9 cellular contexts compared by ENCODE assay signal in the genomic region with DNA sequence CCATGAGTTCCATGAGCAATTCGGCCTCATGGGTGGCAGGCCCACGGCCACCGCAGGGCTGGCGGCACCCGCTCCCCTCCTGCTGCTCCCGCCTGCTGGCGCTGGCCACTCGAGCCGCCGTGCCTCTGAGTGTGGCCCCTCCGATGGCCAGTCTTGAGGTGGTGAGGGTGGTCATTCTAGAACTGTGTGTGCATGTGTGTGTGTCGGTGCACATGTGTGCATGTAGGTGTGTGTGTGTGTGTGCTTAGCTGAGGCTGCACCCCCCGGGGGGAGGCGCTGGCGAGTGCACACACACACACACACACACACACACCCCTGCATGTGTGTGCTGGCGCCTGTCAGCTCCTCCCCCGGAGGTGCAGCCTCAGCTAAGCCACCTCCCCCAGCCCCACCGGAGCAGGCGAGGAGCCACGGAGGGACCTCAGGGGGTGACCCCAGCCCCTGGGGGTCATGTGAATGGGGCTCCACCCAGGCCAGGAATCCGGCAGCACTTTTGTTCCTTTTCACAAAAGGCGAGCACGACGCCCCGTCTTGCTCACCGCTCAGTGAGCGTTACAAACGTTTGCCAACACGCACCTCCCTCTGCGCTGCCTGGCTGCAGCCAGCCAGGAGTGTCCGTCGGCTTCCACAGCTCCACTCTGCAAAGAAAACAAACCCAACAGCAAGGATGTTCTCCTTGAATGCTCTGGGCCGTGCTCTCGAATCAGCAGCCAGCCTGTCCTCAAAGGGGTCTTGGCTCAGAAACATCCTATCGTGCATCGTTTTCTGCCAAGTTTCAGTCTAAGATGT. TPM values are rescaled to one million over a fixed set of nuclear protein-coding genes. Genes with fewer than 3 reads are reported as not detected.
DNase-seq lines count a peak whose midpoint lies in the region; ATAC-seq and TF ChIP-seq lines count a peak whose summit lies in the region.
"Had no signal": no experiment of that assay in that cellular context is flagged by ENCODE, and none has a peak within 500 bp of the region (broad histone marks: within the 10 kb centered on the region; RNA-seq: fewer than 3 reads in every experiment).

No MANE protein-coding gene starts in this region.

- peaks cover 0 to 9% (median 5%) of the 10 kb centered on the region in 4 donors for H3K4me1 Mint-ChIP-seq in naive thymus-derived CD8-positive, alpha-beta T cell

- no peaks in the 10 kb centered on the region for H3K9me3 ChIP-seq in iPS-18c (ENCODE audit: control insufficient read depth, insufficient read depth, low read length)

- H3K4me3 ChIP-seq in astrocyte of the cerebellum (ENCODE audit: low read depth, low read length) (no peak overlapping the region), iPS-18c (ENCODE audit: insufficient read depth, low read depth, low read length) (0 out of 2 replicates have a peak overlapping the region, but pooled peaks have one; percentile 6)

- in situ Hi-C loops in astrocyte of the cerebellum (cut with HindIII; ENCODE audit: low sequenced_read_pairs), result no loop called here

- no peak for TF ChIP-seq CTCF in astrocyte of the cerebellum (IDR thresholded peaks at IDR 0.05; ENCODE audit: low read depth, low read length, missing control alignments)

- POLR2A ChIA-PET in naive thymus-derived CD8-positive, alpha-beta T cell (lab: Charles Lee), result interaction anchor here (1.0 kb wide), 1 partner anchor 14 kb away, joined by 3 read pairs; no protein-coding TSS in a partner anchor

- ATAC-seq in GM18498 (IDR thresholded peaks at IDR 0.05; ENCODE audit: unreplicated experiment), result no peak
- no peak for ATAC-seq in naive thymus-derived CD8-positive, alpha-beta T cell

- peak overlapping the region in 2 of 10 donors; percentile 17 to 48 for H3K27ac Mint-ChIP-seq in naive thymus-derived CD8-positive, alpha-beta T cell

- DNase-seq in NCI-H1417 (lab: John Stamatoyannopoulos, UW) (peak in 2 of 3 experiments; percentile 47 to 73), NCI-H1417 treated with DMSO at 0.1 percent for 48 hours (lab: John Stamatoyannopoulos, UW) (no peak), astrocyte of the cerebellum (ENCODE audit: low read depth) (peak; percentile 80), stromal cell of bone marrow (ENCODE audit: low read depth) (peak; percentile 47), SHP77 treated with DMSO at 0.1 percent for 48 hours (lab: John Stamatoyannopoulos, UW) (no peak)
- DNase-seq in naive thymus-derived CD8-positive, alpha-beta T cell, result no peak
- DNase-seq: mesendoderm had no signal

- peak overlapping the region in 3 of 10 donors; percentile 8 to 46 (median 39) for H3K4me3 Mint-ChIP-seq in naive thymus-derived CD8-positive, alpha-beta T cell

- no peaks in the 10 kb centered on the region for H3K36me3 Mint-ChIP-seq in naive thymus-derived CD8-positive, alpha-beta T cell

- no peaks in the 10 kb centered on the region for H3K9me3 Mint-ChIP-seq in naive thymus-derived CD8-positive, alpha-beta T cell

- H3K27me3 Mint-ChIP-seq in naive thymus-derived CD8-positive, alpha-beta T cell, result peaks cover 2 to 21% (median 17%) of the 10 kb centered on the region in 5 donors

RNA-seq across cellular contexts. Expression of gene FGFRL1, which starts 29.9 kb away (rescaled TPM):
- 10 to 100 TPM; 17.1 to 18.4 TPM for total RNA-seq in naive thymus-derived CD8-positive, alpha-beta T cell
- polyA plus RNA-seq in naive thymus-derived CD8-positive, alpha-beta T cell, result 1 to 10 TPM in 1 of 3 donors, under 1 TPM in 2; 0.65 to 1.2 (median 0.73) TPM

RNA-seq across cellular contexts. Expression of gene SLC26A1, which starts 48.1 kb away (rescaled TPM):
- under 1 TPM; 0.39 to 0.44 TPM for total RNA-seq in naive thymus-derived CD8-positive, alpha-beta T cell
- 1 to 10 TPM in 2 of 3 donors, under 1 TPM in 1; 0.72 to 1.3 (median 1.1) TPM for polyA plus RNA-seq in naive thymus-derived CD8-positive, alpha-beta T cell

RNA-seq across cellular contexts. Expression of gene IDUA, which starts 54.5 kb away (rescaled TPM):
- total RNA-seq in naive thymus-derived CD8-positive, alpha-beta T cell, result 10 to 100 TPM; 74.8 to 79.1 TPM
- polyA plus RNA-seq in naive thymus-derived CD8-positive, alpha-beta T cell, result 10 to 100 TPM in 1 of 3 donors, 1 to 10 TPM in 2; 6.5 to 15.4 (median 9.6) TPM

Comparison
In these comparisons a context has a peak if more than half of its experiments do, and no peak if none do; other contexts are left out.
1. DNase-seq: peak in NCI-H1417 (2 of 3), astrocyte of the cerebellum (single experiment) and stromal cell of bone marrow (single experiment); none in NCI-H1417 treated with DMSO at 0.1 percent for 48 hours (single experiment), SHP77 treated with DMSO at 0.1 percent for 48 hours (single experiment) and naive thymus-derived CD8-positive, alpha-beta T cell (0 of 10).